Comparison of ENCODE assay signal across 22 cellular contexts in genomic region chr10:117562220-117562619, GRCh38. TPM values are rescaled to one million over a fixed set of nuclear protein-coding genes. Genes with fewer than 3 reads are reported as not detected.
"Had no signal": no experiment of that assay in that cellular context is flagged by ENCODE, and none has a peak within 500 bp of the region (broad histone marks: within the 10 kb centered on the region; RNA-seq: fewer than 3 reads in every experiment).

No MANE protein-coding gene starts in this region.

- H3K4me1 ChIP-seq: esophagus squamous epithelium, gastrocnemius medialis, heart right ventricle, left ventricle myocardium inferior, lower lobe of right lung had no signal

- DNase-seq: dermis blood vessel endothelial cell; dorsolateral prefrontal cortex; effector CD4-positive, alpha-beta T cell; effector memory CD4-positive, alpha-beta T cell; esophagus squamous epithelium; foreskin fibroblast; foreskin melanocyte; gastrocnemius medialis; head of caudate nucleus; heart right ventricle; hippocampal formation; left colon; left ventricle myocardium inferior; lower lobe of right lung; mesendoderm; midbrain had no signal

- H3K4me3 ChIP-seq: coronary artery, dorsolateral prefrontal cortex, esophagus squamous epithelium, gastrocnemius medialis, heart right ventricle, left ventricle myocardium inferior, lower lobe of right lung had no signal

- H3K9me3 ChIP-seq: esophagus squamous epithelium, gastrocnemius medialis, heart right ventricle, left ventricle myocardium inferior, lower lobe of right lung had no signal

- H3K27ac ChIP-seq: coronary artery, dorsolateral prefrontal cortex, esophagus squamous epithelium, gastrocnemius medialis, heart right ventricle, left ventricle myocardium inferior, lower lobe of right lung had no signal

- H3K36me3 ChIP-seq: esophagus squamous epithelium, gastrocnemius medialis, heart right ventricle, left ventricle myocardium inferior, lower lobe of right lung had no signal

- ATAC-seq: gastrocnemius medialis, heart right ventricle, left colon, left lobe of liver, lower lobe of right lung had no signal

RNA-seq across cellular contexts. Expression of gene EMX2, which starts 19.7 kb away (rescaled TPM):
- total RNA-seq: endothelial cell of umbilical vein, glomerular endothelial cell, left lobe of liver, liver, lower lobe of right lung, lung microvascular endothelial cell had no signal
- polyA plus RNA-seq: endothelial cell of umbilical vein, liver had no signal
